ENCODE assay signal across 11 cellular contexts in genomic region chr2:202056611-202057010, GRCh38.
DNase-seq lines count a peak whose midpoint lies in the region; ATAC-seq, FAIRE-seq and TF ChIP-seq lines count a peak whose summit lies in the region.
"Had no signal": no experiment of that assay in that cellular context is flagged by ENCODE, and none has a peak within 500 bp of the region (broad histone marks: within the 10 kb centered on the region; RNA-seq: fewer than 3 reads in every experiment).

No MANE protein-coding gene starts in this region.

- no peak for TF ChIP-seq POLR2A in H54 (IDR thresholded peaks at IDR 0.05; ENCODE audit: low read depth, low read length)

- no peak overlapping the region for H3K27ac ChIP-seq in 22Rv1
- H3K27ac ChIP-seq: colonic mucosa, SJCRH30 had no signal

- no peak for FAIRE-seq in H54 (lab: Jason Lieb, UNC)

- TF ChIP-seq CTCF in 22Rv1 (IDR thresholded peaks at IDR 0.05) (peak; percentile 35), GM10266 (IDR thresholded peaks at IDR 0.05; ENCODE audit: control insufficient read depth, insufficient read depth, low read depth, missing control alignments) (peak; percentile 26), foreskin fibroblast (IDR thresholded peaks at IDR 0.05; ENCODE audit: low read depth, low read length) (peak; percentile 20)

- no peak overlapping the region for H3K4me3 ChIP-seq in foreskin fibroblast (ENCODE audit: low read depth in 1 of 2, low read length in 2 of 2)
- H3K4me3 ChIP-seq: colonic mucosa, SJCRH30 had no signal

- no peak for ATAC-seq in HG03460 (IDR thresholded peaks at IDR 0.05; ENCODE audit: unreplicated experiment)

- DNase-seq in GM10266 (ENCODE audit: extremely low spot score) (no peak), RPMI8226 (peak; percentile 16), foreskin fibroblast (peak in 1 of 2 donors; percentile 65), H54 (ENCODE audit: insufficient read length, low spot score) (no peak), T-helper 2 cell (no peak)
- DNase-seq in activated CD4-positive, CD25-positive, alpha-beta regulatory T cell treated with anti-CD3 and anti-CD28 coated beads, Interleukin-2, amount 50 U/mL, for 72 hours = no peak
- DNase-seq: colonic mucosa, DMS79 treated with DMSO at 0.1 percent for 48 hours, SJCRH30 had no signal
